12 cellular contexts compared by ENCODE assay signal in genomic region chr20:50915424-50915823, GRCh38. TPM values are rescaled to one million over a fixed set of nuclear protein-coding genes. Genes with fewer than 3 reads are reported as not detected.
DNase-seq lines count a peak whose midpoint lies in the region; ATAC-seq and TF ChIP-seq lines count a peak whose summit lies in the region.
"Had no signal": no experiment of that assay in that cellular context is flagged by ENCODE, and none has a peak within 500 bp of the region (broad histone marks: within the 10 kb centered on the region; RNA-seq: fewer than 3 reads in every experiment).

No MANE protein-coding gene starts in this region.

- H3K36me3 ChIP-seq in CD4-positive, CD25-positive, alpha-beta regulatory T cell (ENCODE audit: control insufficient read depth, insufficient read depth, low read length), result peaks cover 4% of the 10 kb centered on the region
- peaks cover 66% of the 10 kb centered on the region for H3K36me3 ChIP-seq in mesodermal cell (ENCODE audit: control insufficient read depth, insufficient read depth, low read length)

- no peaks in the 10 kb centered on the region for H3K9me3 ChIP-seq in CD4-positive, CD25-positive, alpha-beta regulatory T cell (ENCODE audit: control insufficient read depth in 2 of 2, low read length in 2 of 2)
- no peaks in the 10 kb centered on the region for H3K9me3 ChIP-seq in mesodermal cell (ENCODE audit: control insufficient read depth, low read length)

- no peak for ATAC-seq in CD4-positive, CD25-positive, alpha-beta regulatory T cell (ENCODE audit: low read depth in 2 of 2)
- ATAC-seq in GM18861 (IDR thresholded peaks at IDR 0.05; ENCODE audit: unreplicated experiment), result no peak
- ATAC-seq in activated CD4-positive, CD25-positive, alpha-beta regulatory T cell treated with anti-CD3 and anti-CD28 coated beads, Interleukin-2, amount 50 U/mL, for 24 hours, result no peak
- ATAC-seq: stimulated activated naive CD8-positive, alpha-beta T cell treated with anti-CD3 and anti-CD28 coated beads, Interleukin-15, amount 100 ng/mL, for 72 hours had no signal

- H3K9me3 Mint-ChIP-seq in CD4-positive, CD25-positive, alpha-beta regulatory T cell, result peaks cover 0 to 3% (median 0%) of the 10 kb centered on the region in 7 donors
- no peaks in the 10 kb centered on the region for H3K9me3 Mint-ChIP-seq in chondrocyte (ENCODE audit: low read depth)
- no peaks in the 10 kb centered on the region for H3K9me3 Mint-ChIP-seq in activated CD4-positive, alpha-beta T cell treated with anti-CD3 and anti-CD28 coated beads, Interleukin-2, amount 10 ng/mL, durations not matched to agents 24 days and 14 days
- H3K9me3 Mint-ChIP-seq: stimulated activated naive CD8-positive, alpha-beta T cell treated with anti-CD3 and anti-CD28 coated beads, Interleukin-15, amount 100 ng/mL, for 72 hours had no signal

- 88% methylated on average over 1 of the region's 3 CpGs; no CpG with 5 or more reads in 1 of the 2 experiments for WGBS in mesodermal cell (ENCODE audit: insufficient coverage in 2 of 2), 2 experiments

- no peaks in the 10 kb centered on the region for H3K27me3 ChIP-seq in CD4-positive, CD25-positive, alpha-beta regulatory T cell (ENCODE audit: control insufficient read depth, insufficient read depth, low read length)

- H3K4me3 ChIP-seq in CD4-positive, CD25-positive, alpha-beta regulatory T cell (ENCODE audit: low read depth, low read length), result peak overlapping the region; percentile 42
- H3K4me3 ChIP-seq in mesodermal cell (ENCODE audit: extremely low read depth, insufficient read depth, low read length, poor library complexity, severe bottlenecking), result no peak overlapping the region

- peaks cover 46% of the 10 kb centered on the region for H3K4me1 ChIP-seq in CD4-positive, CD25-positive, alpha-beta regulatory T cell (ENCODE audit: control insufficient read depth, insufficient read depth, low read length, poor library complexity, severe bottlenecking)
- H3K4me1 ChIP-seq in mesodermal cell (ENCODE audit: control insufficient read depth, insufficient read depth, low read length, poor library complexity, severe bottlenecking), result peaks cover 38% of the 10 kb centered on the region

- H3K4me3 Mint-ChIP-seq in CD4-positive, CD25-positive, alpha-beta regulatory T cell, result peak overlapping the region in 3 of 4 donors; percentile 12 to 53 (median 13)
- no peak overlapping the region for H3K4me3 Mint-ChIP-seq in chondrocyte (ENCODE audit: unreplicated experiment)
- no peak overlapping the region for H3K4me3 Mint-ChIP-seq in activated CD4-positive, alpha-beta T cell treated with anti-CD3 and anti-CD28 coated beads, Interleukin-2, amount 10 ng/mL, durations not matched to agents 24 days and 14 days

- no peak for TF ChIP-seq CTCF in chondrocyte (IDR thresholded peaks at IDR 0.05)

- peaks cover 21% of the 10 kb centered on the region for H3K36me3 Mint-ChIP-seq in CD4-positive, CD25-positive, alpha-beta regulatory T cell
- H3K36me3 Mint-ChIP-seq in chondrocyte (ENCODE audit: low read depth), result peaks cover 2% of the 10 kb centered on the region
- peaks cover 44% of the 10 kb centered on the region for H3K36me3 Mint-ChIP-seq in activated CD4-positive, alpha-beta T cell treated with anti-CD3 and anti-CD28 coated beads, Interleukin-2, amount 10 ng/mL, durations not matched to agents 24 days and 14 days (ENCODE audit: low read depth)

- H3K27ac Mint-ChIP-seq in CD4-positive, CD25-positive, alpha-beta regulatory T cell, result peak overlapping the region; percentile 28 to 67 (median 55)
- peak overlapping the region; percentile 82 for H3K27ac Mint-ChIP-seq in chondrocyte (ENCODE audit: unreplicated experiment)
- no peak overlapping the region for H3K27ac Mint-ChIP-seq in activated CD4-positive, alpha-beta T cell treated with anti-CD3 and anti-CD28 coated beads, Interleukin-2, amount 10 ng/mL, durations not matched to agents 24 days and 14 days
- H3K27ac Mint-ChIP-seq: stimulated activated naive CD8-positive, alpha-beta T cell treated with anti-CD3 and anti-CD28 coated beads, Interleukin-15, amount 100 ng/mL, for 72 hours had no signal

- intact Hi-C loops in activated CD4-positive, alpha-beta T cell treated with anti-CD3 and anti-CD28 coated beads, Interleukin-2, amount 10 ng/mL, durations not matched to agents 24 days and 14 days (cut with micrococcal nuclease), result loop anchor here (2.0 kb wide), 1 partner anchor 15 kb away; the partner anchor contains the start of gene ADNP

- DNase-seq in CD4-positive, CD25-positive, alpha-beta regulatory T cell, result no peak
- DNase-seq in LHCN-M2 (ENCODE audit: low read depth), result peak; percentile 63
- DNase-seq in chondrocyte (ENCODE audit: low spot score), result no peak
- no peak for DNase-seq in activated CD4-positive, alpha-beta T cell treated with anti-CD3 and anti-CD28 coated beads, Interleukin-2, amount 10 ng/mL, durations not matched to agents 24 days and 14 days
- no peak for DNase-seq in hypothalamus (lab: John Stamatoyannopoulos, UW)
- DNase-seq: activated gamma-delta T cell; effector CD4-positive, alpha-beta T cell; NCI-H1436 treated with DMSO at 0.1 percent for 48 hours; stimulated activated naive CD8-positive, alpha-beta T cell treated with anti-CD3 and anti-CD28 coated beads, Interleukin-15, amount 100 ng/mL, for 72 hours had no signal

- H3K27ac ChIP-seq in CD4-positive, CD25-positive, alpha-beta regulatory T cell (ENCODE audit: insufficient read depth, low read length, poor library complexity, severe bottlenecking), result no peak overlapping the region
- peak overlapping the region; percentile 29 for H3K27ac ChIP-seq in mesodermal cell (ENCODE audit: low read depth, low read length, severe bottlenecking)

- peaks cover 62 to 93% (median 79%) of the 10 kb centered on the region in 4 donors for H3K4me1 Mint-ChIP-seq in CD4-positive, CD25-positive, alpha-beta regulatory T cell
- H3K4me1 Mint-ChIP-seq in chondrocyte (ENCODE audit: low read depth), result peaks cover 74% of the 10 kb centered on the region
- H3K4me1 Mint-ChIP-seq in activated CD4-positive, alpha-beta T cell treated with anti-CD3 and anti-CD28 coated beads, Interleukin-2, amount 10 ng/mL, durations not matched to agents 24 days and 14 days, result peaks cover 55% of the 10 kb centered on the region

- H3K27me3 Mint-ChIP-seq in CD4-positive, CD25-positive, alpha-beta regulatory T cell, result no peaks in the 10 kb centered on the region
- no peaks in the 10 kb centered on the region for H3K27me3 Mint-ChIP-seq in chondrocyte (ENCODE audit: low read depth)
- H3K27me3 Mint-ChIP-seq in activated CD4-positive, alpha-beta T cell treated with anti-CD3 and anti-CD28 coated beads, Interleukin-2, amount 10 ng/mL, durations not matched to agents 24 days and 14 days, result no peaks in the 10 kb centered on the region
- H3K27me3 Mint-ChIP-seq: stimulated activated naive CD8-positive, alpha-beta T cell treated with anti-CD3 and anti-CD28 coated beads, Interleukin-15, amount 100 ng/mL, for 72 hours had no signal

RNA-seq across cellular contexts. Expression of gene ADNP, which starts 15.8 kb away (rescaled TPM):
- 61.5 TPM for total RNA-seq in CD4-positive, CD25-positive, alpha-beta regulatory T cell
- polyA plus RNA-seq in CD4-positive, CD25-positive, alpha-beta regulatory T cell, result 1 to 10 TPM; 4.9 to 8.2 (median 6.5) TPM
- 18.6 and 25.5 TPM in 2 replicates for total RNA-seq in LHCN-M2 (2014; rRNA removed)
- polyA plus RNA-seq in LHCN-M2 (2012), result 23.0 TPM
- total RNA-seq in chondrocyte, result 56.8 to 60.2 TPM (median 58.9 TPM) in 3 replicates
- 67.4 TPM for polyA plus RNA-seq in mesodermal cell (2013, experiment 1 of 2)
- polyA plus RNA-seq in mesodermal cell (2013, experiment 2 of 2), result 74.6 TPM
- total RNA-seq in activated CD4-positive, alpha-beta T cell treated with anti-CD3 and anti-CD28 coated beads, Interleukin-2, amount 10 ng/mL, durations not matched to agents 24 days and 14 days, result 68.3 and 72.9 TPM in 2 replicates

RNA-seq across cellular contexts. Expression of gene DPM1, which starts 42.9 kb away (rescaled TPM):
- 34.3 TPM for total RNA-seq in CD4-positive, CD25-positive, alpha-beta regulatory T cell
- 10 to 100 TPM; 55.9 to 82.0 (median 75.1) TPM for polyA plus RNA-seq in CD4-positive, CD25-positive, alpha-beta regulatory T cell
- total RNA-seq in LHCN-M2 (2014; rRNA removed) (83.2 and 122 TPM in 2 replicates), chondrocyte (37.7 to 40.5 TPM (median 39.9 TPM) in 3 replicates)
- 36.8 TPM for polyA plus RNA-seq in LHCN-M2 (2012)
- polyA plus RNA-seq in mesodermal cell (2013, experiment 1 of 2), result 68.8 TPM
- polyA plus RNA-seq in mesodermal cell (2013, experiment 2 of 2), result 75.2 TPM
- total RNA-seq in activated CD4-positive, alpha-beta T cell treated with anti-CD3 and anti-CD28 coated beads, Interleukin-2, amount 10 ng/mL, durations not matched to agents 24 days and 14 days, result 61.2 and 68.3 TPM in 2 replicates

RNA-seq across cellular contexts. Expression of gene MOCS3, which starts 43.2 kb away (rescaled TPM):
- total RNA-seq in CD4-positive, CD25-positive, alpha-beta regulatory T cell, result 2.7 TPM
- polyA plus RNA-seq in CD4-positive, CD25-positive, alpha-beta regulatory T cell, result 1 to 10 TPM; 2.8 to 7.0 (median 5.1) TPM
- 9.1 and 9.6 TPM in 2 replicates for total RNA-seq in LHCN-M2 (2014; rRNA removed)
- polyA plus RNA-seq in LHCN-M2 (2012), result 3.0 TPM
- total RNA-seq in chondrocyte, result 4.3 to 4.6 TPM (median 4.4 TPM) in 3 replicates
- polyA plus RNA-seq in mesodermal cell (2013, experiment 1 of 2), result 4.0 TPM
- 3.6 TPM for polyA plus RNA-seq in mesodermal cell (2013, experiment 2 of 2)
- total RNA-seq in activated CD4-positive, alpha-beta T cell treated with anti-CD3 and anti-CD28 coated beads, Interleukin-2, amount 10 ng/mL, durations not matched to agents 24 days and 14 days, result 5.7 and 6.3 TPM in 2 replicates

Comparison
In these comparisons a context has a peak if more than half of its experiments do, and no peak if none do; other contexts are left out.
1. H3K4me3 Mint-ChIP-seq: peak in CD4-positive, CD25-positive, alpha-beta regulatory T cell (3 of 4); none in chondrocyte (single experiment) and activated CD4-positive, alpha-beta T cell treated with anti-CD3 and anti-CD28 coated beads, Interleukin-2, amount 10 ng/mL, durations not matched to agents 24 days and 14 days (single experiment).